8 cellular contexts compared by ENCODE assay signal in the genomic region with DNA sequence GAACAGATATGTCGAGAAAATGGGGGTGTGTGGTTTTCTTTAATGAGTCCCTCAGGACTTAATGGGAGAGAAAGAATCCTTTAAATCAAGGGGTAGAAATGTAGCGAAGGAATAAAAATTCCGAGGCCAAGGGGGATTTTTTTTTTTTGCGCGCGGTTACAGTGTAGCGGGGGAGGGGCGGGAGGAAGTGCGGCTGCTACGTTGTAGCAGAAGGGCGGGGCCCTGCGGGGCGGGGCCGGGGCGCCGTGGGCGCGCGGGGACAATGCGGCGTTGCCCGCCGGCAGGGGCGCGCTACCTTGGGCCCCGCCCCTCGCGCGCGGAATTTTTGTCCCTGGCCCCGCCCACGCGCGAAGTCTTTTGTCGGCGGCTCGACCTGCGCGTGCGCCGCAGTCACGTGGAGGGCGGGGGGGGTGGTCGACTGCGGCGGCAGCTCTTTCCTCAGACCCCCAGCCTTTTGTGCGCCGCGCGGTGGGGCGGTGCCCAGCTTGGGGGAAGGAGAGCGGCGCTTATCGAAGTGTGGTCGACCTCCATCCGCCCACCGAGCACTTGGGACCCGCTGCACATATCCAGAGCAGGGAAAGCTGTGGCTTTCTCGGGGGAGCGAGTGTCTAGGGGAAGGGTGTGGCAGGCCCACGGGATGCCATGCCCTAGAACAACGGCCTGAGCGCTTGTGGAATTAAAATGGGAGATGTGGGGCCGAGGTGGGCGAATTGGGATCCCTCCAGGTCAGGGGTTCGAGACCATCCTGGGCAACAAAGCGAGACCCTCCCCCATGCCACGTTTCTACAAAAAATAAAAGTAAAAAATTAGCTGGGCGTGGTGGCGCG. TPM values are rescaled to one million over a fixed set of nuclear protein-coding genes. Genes with fewer than 3 reads are reported as not detected.
DNase-seq lines count a peak whose midpoint lies in the region; ATAC-seq and TF ChIP-seq lines count a peak whose summit lies in the region.

No MANE protein-coding gene starts in this region.

- H3K4me3 Mint-ChIP-seq in CD4-positive, alpha-beta T cell: peak overlapping the region; percentile 99
- peak overlapping the region; percentile 96 for H3K4me3 Mint-ChIP-seq in activated naive CD8-positive, alpha-beta T cell treated with anti-CD3 and anti-CD28 coated beads, Interleukin-2, amount 50 U/mL, for 24 hours

- H3K27me3 ChIP-seq in CD4-positive, alpha-beta T cell (ENCODE audit: control insufficient read depth, insufficient read depth, low read length): no peaks in the 10 kb centered on the region
- no peaks in the 10 kb centered on the region for H3K27me3 ChIP-seq in tibial nerve

- H3K4me3 ChIP-seq in tibial nerve: peak overlapping the region; percentile 68 to 95 (median 82)

- peak overlapping the region; percentile 85 for H3K27ac ChIP-seq in CD4-positive, alpha-beta T cell (ENCODE audit: low read depth, low read length)
- H3K27ac ChIP-seq in tibial nerve: peak overlapping the region; percentile 82 to 99 (median 94)

- H3K36me3 Mint-ChIP-seq in CD4-positive, alpha-beta T cell (ENCODE audit: low read depth): peaks cover 69% of the 10 kb centered on the region
- peaks cover 60% of the 10 kb centered on the region for H3K36me3 Mint-ChIP-seq in activated naive CD8-positive, alpha-beta T cell treated with anti-CD3 and anti-CD28 coated beads, Interleukin-2, amount 50 U/mL, for 24 hours (ENCODE audit: low read depth)

- H3K27ac Mint-ChIP-seq in CD4-positive, alpha-beta T cell: peak overlapping the region; percentile 95
- peak overlapping the region; percentile 98 for H3K27ac Mint-ChIP-seq in activated naive CD8-positive, alpha-beta T cell treated with anti-CD3 and anti-CD28 coated beads, Interleukin-2, amount 50 U/mL, for 24 hours

- WGBS in tibial nerve, 2 donors: 1% methylated on average over 44 to 45 of the region's 71 CpGs

- H3K36me3 ChIP-seq in tibial nerve: peaks cover 0 to 37% (median 24%) of the 10 kb centered on the region in 3 donors

- POLR2A ChIA-PET in CD4-positive, alpha-beta T cell (lab: Charles Lee): interaction anchor here (0.7 to 11.0 kb wide), 21 partner anchors 10 to 508 kb away, joined by 3 to 381 read pairs (median 7); partner anchors contain the start of genes ABCF1, DHX16, FLOT1 and GTF2H4

- peaks cover 0 to 68% (median 24%) of the 10 kb centered on the region in 4 donors for H3K4me1 ChIP-seq in tibial nerve

- peak; percentile 51 to 83 for TF ChIP-seq EP300 in tibial nerve (IDR thresholded peaks at IDR 0.05)

- ATAC-seq in CD4-positive, alpha-beta T cell (ENCODE audit: poor library complexity): peak; percentile 35
- ATAC-seq in GM21528 (IDR thresholded peaks at IDR 0.05; ENCODE audit: low FRiP score, unreplicated experiment): peak; percentile 22
- peak; percentile 13 for ATAC-seq in activated naive CD8-positive, alpha-beta T cell treated with anti-CD3 and anti-CD28 coated beads, Interleukin-2, amount 50 U/mL, for 24 hours

- H3K9me3 ChIP-seq in CD4-positive, alpha-beta T cell (ENCODE audit: control insufficient read depth, low read length): no peaks in the 10 kb centered on the region
- no peaks in the 10 kb centered on the region for H3K9me3 ChIP-seq in tibial nerve

- peaks cover 73% of the 10 kb centered on the region for H3K4me1 Mint-ChIP-seq in CD4-positive, alpha-beta T cell (ENCODE audit: low read depth)
- H3K4me1 Mint-ChIP-seq in activated naive CD8-positive, alpha-beta T cell treated with anti-CD3 and anti-CD28 coated beads, Interleukin-2, amount 50 U/mL, for 24 hours: peaks cover 63% of the 10 kb centered on the region

- CTCF ChIA-PET in CD4-positive, alpha-beta T cell (lab: Charles Lee): interaction anchor here (1.0 to 20.2 kb wide), 14 partner anchors 10 to 268 kb away, joined by 3 to 526 read pairs (median 6); partner anchors contain the start of genes ABCF1, ATAT1, DHX16 and MRPS18B

- peak; percentile 23 for TF ChIP-seq CTCF in CD4-positive, alpha-beta T cell (IDR thresholded peaks at IDR 0.05)
- peak; percentile 55 to 78 (median 63) for TF ChIP-seq CTCF in tibial nerve (IDR thresholded peaks at IDR 0.05)

- TF ChIP-seq POLR2A in tibial nerve (IDR thresholded peaks at IDR 0.05): peak in 1 of 2 donors; percentile 58

- no peaks in the 10 kb centered on the region for H3K9me3 Mint-ChIP-seq in CD4-positive, alpha-beta T cell
- H3K9me3 Mint-ChIP-seq in activated naive CD8-positive, alpha-beta T cell treated with anti-CD3 and anti-CD28 coated beads, Interleukin-2, amount 50 U/mL, for 24 hours: no peaks in the 10 kb centered on the region

- peak; percentile 89 to 97 (median 94) for DNase-seq in CD4-positive, alpha-beta T cell
- peak; percentile 55 for DNase-seq in NCI-H1417 treated with DMSO at 0.1 percent for 48 hours (lab: John Stamatoyannopoulos, UW)
- DNase-seq in SW 1271 (lab: John Stamatoyannopoulos, UW): peak; percentile 46 to 86
- peak; percentile 98 for DNase-seq in activated naive CD8-positive, alpha-beta T cell treated with anti-CD3 and anti-CD28 coated beads, Interleukin-2, amount 50 U/mL, for 24 hours
- peak; percentile 97 for DNase-seq in cardiac septum (ENCODE audit: low spot score)
- DNase-seq in pons (ENCODE audit: low spot score): peak; percentile 76
- peak; percentile 83 to 84 for DNase-seq in tibial nerve (ENCODE audit: low spot score in 2 of 2)

- intact Hi-C loops in CD4-positive, alpha-beta T cell (cut with DNase I, micrococcal nuclease): loop anchor here (1.0 to 5.0 kb wide), 9 partner anchors 9 to 239 kb away; partner anchors contain the start of genes MRPS18B (in 2 of the 2), PPP1R10 (in 2 of the 2), ABCF1 (in 1 of the 2) and ATAT1 (in 1 of the 2)
- intact Hi-C loops in cardiac septum (cut with DNase I): loop anchor here (1.0 to 10.0 kb wide), 5 partner anchors 21 to 363 kb away; partner anchors contain the start of genes ABCF1 and FLOT1

- H3K27me3 Mint-ChIP-seq in CD4-positive, alpha-beta T cell: no peaks in the 10 kb centered on the region
- no peaks in the 10 kb centered on the region for H3K27me3 Mint-ChIP-seq in activated naive CD8-positive, alpha-beta T cell treated with anti-CD3 and anti-CD28 coated beads, Interleukin-2, amount 50 U/mL, for 24 hours

RNA-seq across cellular contexts. Expression of gene TUBB, which starts 1.3 kb away (rescaled TPM):
- 10 to 100 TPM; 76.0 to 78.4 TPM for total RNA-seq in CD4-positive, alpha-beta T cell
- total RNA-seq in cardiac septum (215 TPM), tibial nerve (100 to 1,000 TPM; 152 to 218 (median 207) TPM)

RNA-seq across cellular contexts. Expression of gene MDC1, which starts 4.3 kb away (rescaled TPM):
- 10 to 100 TPM; 50.5 to 56.8 TPM for total RNA-seq in CD4-positive, alpha-beta T cell
- total RNA-seq in cardiac septum: 23.1 TPM
- 10 to 100 TPM; 21.3 to 36.0 (median 26.2) TPM for total RNA-seq in tibial nerve

RNA-seq across cellular contexts. Expression of gene FLOT1, which starts 21.1 kb away (rescaled TPM):
- 10 to 100 TPM; 31.6 TPM for total RNA-seq in CD4-positive, alpha-beta T cell
- total RNA-seq in cardiac septum (251 TPM), tibial nerve (100 to 1,000 TPM in 1 of 4 donors, 10 to 100 TPM in 3; 83.1 to 157 (median 94.6) TPM)

RNA-seq across cellular contexts. Expression of gene IER3, which starts 22.9 kb away (rescaled TPM):
- 1 to 10 TPM; 5.7 to 5.8 TPM for total RNA-seq in CD4-positive, alpha-beta T cell
- total RNA-seq in cardiac septum: 285 TPM
- total RNA-seq in tibial nerve: 10 to 100 TPM in 1 of 4 donors, 1 to 10 TPM in 3; 4.5 to 15.3 (median 8.0) TPM

RNA-seq across cellular contexts. Expression of gene NRM, which starts 30.6 kb away (rescaled TPM):
- 1 to 10 TPM; 3.8 to 4.4 TPM for total RNA-seq in CD4-positive, alpha-beta T cell
- total RNA-seq in cardiac septum (4.3 TPM), tibial nerve (10 to 100 TPM in 1 of 4 donors, 1 to 10 TPM in 3; 6.0 to 13.3 (median 6.9) TPM)

Comparison
In these comparisons a context has a peak if more than half of its experiments do, and no peak if none do; other contexts are left out.
1. Peak in every context shown above with its lines: DNase-seq, ATAC-seq, H3K4me3 ChIP-seq and H3K27ac ChIP-seq.